In the genomic region with DNA sequence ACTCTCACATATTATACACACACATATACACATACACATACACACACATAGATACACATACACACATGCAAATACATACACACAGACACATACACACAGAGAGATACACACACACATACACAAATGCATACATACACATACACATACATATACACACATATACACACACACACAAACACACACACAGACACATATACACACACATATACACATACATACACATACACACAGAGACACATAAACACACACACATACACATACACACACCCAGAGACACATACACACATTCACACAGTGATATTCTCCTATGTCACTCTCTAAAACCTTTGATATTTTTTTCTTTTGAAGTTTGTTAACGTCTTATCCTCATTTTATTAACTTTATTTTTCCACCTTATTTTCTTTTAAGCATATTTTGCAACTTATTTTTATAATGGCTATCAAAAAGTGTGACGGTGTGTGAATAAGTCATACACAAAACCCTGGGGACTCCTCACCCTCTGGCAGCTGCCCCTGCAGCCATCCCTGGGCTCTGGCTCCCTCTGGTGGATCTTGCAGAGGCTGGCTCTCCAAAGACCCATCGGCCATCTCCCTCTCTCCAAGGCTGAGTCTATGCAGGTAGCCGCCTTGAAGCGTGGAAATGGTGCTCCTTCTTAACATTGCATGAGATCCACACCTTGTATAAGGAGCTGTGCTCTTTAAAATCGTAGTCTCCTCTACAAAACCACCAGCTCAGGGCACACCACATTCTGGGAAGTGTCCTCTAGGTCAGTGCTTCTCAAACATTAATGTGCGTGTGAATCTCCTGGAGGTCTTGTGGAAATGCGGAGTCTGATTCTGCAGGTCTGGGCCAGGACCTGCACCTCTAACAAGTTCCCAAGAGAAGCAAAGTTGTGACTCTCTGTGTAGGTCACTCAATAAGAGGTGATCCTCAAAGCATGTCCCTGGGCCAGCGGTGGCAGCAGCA, we compare ENCODE assay signal across 7 cellular contexts. TPM values are rescaled to one million over a fixed set of nuclear protein-coding genes. Genes with fewer than 3 reads are reported as not detected.
DNase-seq lines count a peak whose midpoint lies in the region; ATAC-seq and TF ChIP-seq lines count a peak whose summit lies in the region.

No MANE protein-coding gene starts in this region.

- TF ChIP-seq CTCF in GM10266 (IDR thresholded peaks at IDR 0.05; ENCODE audit: control insufficient read depth, insufficient read depth, low read depth, missing control alignments) (peak; percentile 87), fibroblast of lung (conservative IDR thresholded peaks at IDR 0.05 in 1 of 2, IDR thresholded peaks at IDR 0.05 in 1 of 2; ENCODE audit: low read depth in 1 of 2, low read length in 2 of 2) (peak; percentile 80 to 86), neural cell (IDR thresholded peaks at IDR 0.05; ENCODE audit: poor library complexity, severe bottlenecking) (peak; percentile 36)

- TF ChIP-seq RAD21 in neural cell (conservative IDR thresholded peaks at IDR 0.05), result peak; percentile 37

- H3K9me3 ChIP-seq in fibroblast of lung (ENCODE audit: control insufficient read depth, insufficient read depth, low read depth, low read length), result no peaks in the 10 kb centered on the region
- H3K9me3 ChIP-seq in neural cell (ENCODE audit: low read length), result no peaks in the 10 kb centered on the region

- no peaks in the 10 kb centered on the region for H4K20me1 ChIP-seq in fibroblast of lung (ENCODE audit: control insufficient read depth, extremely low read depth, insufficient read depth, low read length)
- no peaks in the 10 kb centered on the region for H4K20me1 ChIP-seq in neural cell (ENCODE audit: insufficient read depth)

- H3K4me2 ChIP-seq in fibroblast of lung (ENCODE audit: extremely low read depth, insufficient read depth, low read length), result no peak overlapping the region
- H3K4me2 ChIP-seq in neural cell (ENCODE audit: low read length), result no peak overlapping the region

- H3K4me3 ChIP-seq in fibroblast of lung (replicated peaks in 1 of 4; ENCODE audit: control extremely low read depth in 1 of 4, insufficient read depth in 1 of 4, low read depth in 3 of 4, low read length in 4 of 4) (no peak overlapping the region), neural cell (ENCODE audit: low read length) (no peak overlapping the region)

- H2AFZ ChIP-seq in fibroblast of lung (ENCODE audit: low read length), result no peak overlapping the region
- H2AFZ ChIP-seq in neural cell (ENCODE audit: low read depth, low read length), result no peak overlapping the region

- H3K36me3 ChIP-seq in fibroblast of lung (ENCODE audit: control insufficient read depth, insufficient read depth, low read length) (no peaks in the 10 kb centered on the region), neural cell (ENCODE audit: insufficient read depth, low read length) (no peaks in the 10 kb centered on the region)

- H3K27ac ChIP-seq in fibroblast of lung (ENCODE audit: insufficient read depth, low read length) (no peak overlapping the region), neural cell (ENCODE audit: low read length) (no peak overlapping the region)

- peak; percentile 54 for ATAC-seq in HG03108 (IDR thresholded peaks at IDR 0.05; ENCODE audit: unreplicated experiment)

- DNase-seq in GM10266 (ENCODE audit: extremely low spot score) (peak; percentile 75), NCI-H82 (lab: John Stamatoyannopoulos, UW) (peak; percentile 82), activated T-cell treated with anti-CD3 and anti-CD28 coated beads for 1 hour (ENCODE audit: low read depth) (peak; percentile 31), fibroblast of lung (ENCODE audit: low read depth in 2 of 2) (peak; percentile 34 to 43), superior temporal gyrus (ENCODE audit: extremely low spot score) (peak; percentile 89)

- H3K79me2 ChIP-seq in fibroblast of lung (ENCODE audit: control insufficient read depth, insufficient read depth, low read length) (no peaks in the 10 kb centered on the region), neural cell (replicated peaks; ENCODE audit: insufficient read depth, low read length) (no peaks in the 10 kb centered on the region)

- H3K27me3 ChIP-seq in fibroblast of lung (ENCODE audit: control insufficient read depth, insufficient read depth, low read length) (no peaks in the 10 kb centered on the region), neural cell (ENCODE audit: insufficient read depth, low read depth, low read length) (no peaks in the 10 kb centered on the region)

- no peaks in the 10 kb centered on the region for H3F3A ChIP-seq in neural cell (ENCODE audit: insufficient read depth, low read length, poor library complexity, severe bottlenecking)

- no peaks in the 10 kb centered on the region for H3K4me1 ChIP-seq in fibroblast of lung (ENCODE audit: control insufficient read depth, extremely low read depth, insufficient read depth, low read length)

- no peaks in the 10 kb centered on the region for H3K9me2 ChIP-seq in neural cell (ENCODE audit: insufficient read depth, low read length)

- H3K9ac ChIP-seq in fibroblast of lung (ENCODE audit: insufficient read depth, low read length) (no peak overlapping the region), neural cell (ENCODE audit: low read length) (no peak overlapping the region)

- TF ChIP-seq EP300 in neural cell (conservative IDR thresholded peaks at IDR 0.05; ENCODE audit: poor library complexity, severe bottlenecking), result no peak

TF ChIP-seq in neural cell, 6 proteins besides CTCF, POLR2A, EP300 and RAD21:
- TF ChIP-seq EZH2 (IDR thresholded peaks at IDR 0.05; ENCODE audit: borderline replicate concordance, insufficient read depth, low read length, poor library complexity, severe bottlenecking) (no peak), MXI1 (conservative IDR thresholded peaks at IDR 0.05; ENCODE audit: poor library complexity, severe bottlenecking) (no peak), TAF1 (IDR thresholded peaks at IDR 0.05; ENCODE audit: low read depth) (no peak), SMC3 (conservative IDR thresholded peaks at IDR 0.05; ENCODE audit: poor library complexity) (no peak), POLR2AphosphoS5 (IDR thresholded peaks at IDR 0.05) (no peak)
- TF ChIP-seq, protein P1, sequence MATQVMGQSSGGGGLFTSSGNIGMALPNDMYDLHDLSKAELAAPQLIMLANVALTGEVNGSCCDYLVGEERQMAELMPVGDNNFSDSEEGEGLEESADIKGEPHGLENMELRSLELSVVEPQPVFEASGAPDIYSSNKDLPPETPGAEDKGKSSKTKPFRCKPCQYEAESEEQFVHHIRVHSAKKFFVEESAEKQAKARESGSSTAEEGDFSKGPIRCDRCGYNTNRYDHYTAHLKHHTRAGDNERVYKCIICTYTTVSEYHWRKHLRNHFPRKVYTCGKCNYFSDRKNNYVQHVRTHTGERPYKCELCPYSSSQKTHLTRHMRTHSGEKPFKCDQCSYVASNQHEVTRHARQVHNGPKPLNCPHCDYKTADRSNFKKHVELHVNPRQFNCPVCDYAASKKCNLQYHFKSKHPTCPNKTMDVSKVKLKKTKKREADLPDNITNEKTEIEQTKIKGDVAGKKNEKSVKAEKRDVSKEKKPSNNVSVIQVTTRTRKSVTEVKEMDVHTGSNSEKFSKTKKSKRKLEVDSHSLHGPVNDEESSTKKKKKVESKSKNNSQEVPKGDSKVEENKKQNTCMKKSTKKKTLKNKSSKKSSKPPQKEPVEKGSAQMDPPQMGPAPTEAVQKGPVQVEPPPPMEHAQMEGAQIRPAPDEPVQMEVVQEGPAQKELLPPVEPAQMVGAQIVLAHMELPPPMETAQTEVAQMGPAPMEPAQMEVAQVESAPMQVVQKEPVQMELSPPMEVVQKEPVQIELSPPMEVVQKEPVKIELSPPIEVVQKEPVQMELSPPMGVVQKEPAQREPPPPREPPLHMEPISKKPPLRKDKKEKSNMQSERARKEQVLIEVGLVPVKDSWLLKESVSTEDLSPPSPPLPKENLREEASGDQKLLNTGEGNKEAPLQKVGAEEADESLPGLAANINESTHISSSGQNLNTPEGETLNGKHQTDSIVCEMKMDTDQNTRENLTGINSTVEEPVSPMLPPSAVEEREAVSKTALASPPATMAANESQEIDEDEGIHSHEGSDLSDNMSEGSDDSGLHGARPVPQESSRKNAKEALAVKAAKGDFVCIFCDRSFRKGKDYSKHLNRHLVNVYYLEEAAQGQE (IDR thresholded peaks at IDR 0.05; ENCODE audit: borderline replicate concordance), result no peak

RNA-seq across cellular contexts. Expression of a gene that starts 4.1 kb away (rescaled TPM):
- total RNA-seq in fibroblast of lung, result not detected in 2 replicates
- polyA plus RNA-seq in fibroblast of lung (not detected in 2 replicates), neural cell (not detected in 2 replicates)
- polyA plus RNA-seq in fibroblast of lung (2012), result not detected in 2 replicates
- polyA minus RNA-seq in fibroblast of lung (ENCODE audit: low replicate concordance) (not detected in 2 replicates), neural cell (not detected in 2 replicates)

Comparison
In these comparisons a context has a peak if more than half of its experiments do, and no peak if none do; other contexts are left out.
1. DNase-seq: peak in every context shown above with its lines; median percentile 89 in superior temporal gyrus; 82 in NCI-H82; 75 in GM10266; 38 in fibroblast of lung; 31 in activated T-cell treated with anti-CD3 and anti-CD28 coated beads for 1 hour.
2. CTCF ChIP-seq: peak in every context shown above with its lines; median percentile 87 in GM10266; 83 in fibroblast of lung; 36 in neural cell.